14 cellular contexts compared by ENCODE assay signal in genomic region chr7:79513271-79513670, GRCh38. TPM values are rescaled to one million over a fixed set of nuclear protein-coding genes. Genes with fewer than 3 reads are reported as not detected.
DNase-seq lines count a peak whose midpoint lies in the region; TF ChIP-seq lines count a peak whose summit lies in the region.
"Had no signal": no experiment of that assay in that cellular context is flagged by ENCODE, and none has a peak within 500 bp of the region (broad histone marks: within the 10 kb centered on the region; RNA-seq: fewer than 3 reads in every experiment).

No MANE protein-coding gene starts in this region.

- peaks cover 2% of the 10 kb centered on the region for H3K9me3 Mint-ChIP-seq in glutamatergic neuron (ENCODE audit: unreplicated experiment)
- H3K9me3 Mint-ChIP-seq: H9 had no signal

- H3K4me1 Mint-ChIP-seq in glutamatergic neuron (ENCODE audit: low read depth, unreplicated experiment), result peaks cover 4% of the 10 kb centered on the region
- H3K4me1 Mint-ChIP-seq: CD4-positive, CD25-positive, alpha-beta regulatory T cell had no signal

- no peak overlapping the region for H3K4me3 Mint-ChIP-seq in glutamatergic neuron (ENCODE audit: unreplicated experiment)
- H3K4me3 Mint-ChIP-seq: CD4-positive, CD25-positive, alpha-beta regulatory T cell; H9 had no signal

- no peaks in the 10 kb centered on the region for H4K20me1 ChIP-seq in PC-9 (ENCODE audit: insufficient read depth)
- H4K20me1 ChIP-seq: BLaER1 treated with 17β-estradiol and CSF1 and Interleukin-3, amounts not matched to agents 10 nM and 100 nM had no signal

- TF ChIP-seq CTCF in dorsolateral prefrontal cortex (IDR thresholded peaks at IDR 0.05 in 54 of 56, conservative IDR thresholded peaks at IDR 0.05 in 2 of 56; ENCODE audit: low read depth in 1 of 56, partially characterized antibody in 56 of 56) (no peak), PC-9 (conservative IDR thresholded peaks at IDR 0.05) (no peak), glutamatergic neuron (IDR thresholded peaks at IDR 0.05; ENCODE audit: partially characterized antibody, unreplicated experiment) (no peak)

- H3K27me3 ChIP-seq in dorsolateral prefrontal cortex (no peaks in the 10 kb centered on the region), PC-9 (ENCODE audit: insufficient read depth, low read depth) (no peaks in the 10 kb centered on the region)
- H3K27me3 ChIP-seq: BLaER1 treated with 17β-estradiol and CSF1 and Interleukin-3, amounts not matched to agents 10 nM and 100 nM had no signal

- no peaks in the 10 kb centered on the region for H3K79me2 ChIP-seq in PC-9 (ENCODE audit: low read depth)

- H3F3A ChIP-seq in PC-9 (ENCODE audit: insufficient read depth, low read depth), result no peaks in the 10 kb centered on the region

- no peaks in the 10 kb centered on the region for H3K36me3 ChIP-seq in PC-9 (ENCODE audit: low read depth)
- H3K36me3 ChIP-seq: BLaER1 treated with 17β-estradiol and CSF1 and Interleukin-3, amounts not matched to agents 10 nM and 100 nM had no signal

- H3K4me3 ChIP-seq in dorsolateral prefrontal cortex (no peak overlapping the region), PC-9 (no peak overlapping the region)
- H3K4me3 ChIP-seq: BLaER1 treated with 17β-estradiol and CSF1 and Interleukin-3, amounts not matched to agents 10 nM and 100 nM had no signal

- no peaks in the 10 kb centered on the region for H3K9me3 ChIP-seq in PC-9 (ENCODE audit: insufficient read depth, low read depth)
- H3K9me3 ChIP-seq: BLaER1 treated with 17β-estradiol and CSF1 and Interleukin-3, amounts not matched to agents 10 nM and 100 nM had no signal

- no peaks in the 10 kb centered on the region; the same call in 1 of the 2 replicates for H3K9me2 ChIP-seq in PC-9 (ENCODE audit: insufficient read depth)

- H3K36me3 Mint-ChIP-seq in glutamatergic neuron (ENCODE audit: unreplicated experiment), result no peaks in the 10 kb centered on the region
- H3K36me3 Mint-ChIP-seq: CD4-positive, CD25-positive, alpha-beta regulatory T cell had no signal

- H3K27ac Mint-ChIP-seq in glutamatergic neuron (ENCODE audit: unreplicated experiment), result no peak overlapping the region
- H3K27ac Mint-ChIP-seq: CD4-positive, CD25-positive, alpha-beta regulatory T cell had no signal

- POLR2A ChIA-PET in PC-9 (lab: Charles Lee; ENCODE audit: unreplicated experiment), result no interaction called here

- peak overlapping the region in 48 of 59 donors; percentile 12 to 93 (median 79) for H3K27ac ChIP-seq in dorsolateral prefrontal cortex
- no peak overlapping the region for H3K27ac ChIP-seq in PC-9
- H3K27ac ChIP-seq: BLaER1 treated with 17β-estradiol and CSF1 and Interleukin-3, amounts not matched to agents 10 nM and 100 nM had no signal

- CTCF ChIA-PET in PC-9 (lab: Charles Lee), result no interaction called here

- no TSS peak for BruUV-seq in PC-9 (replicated peaks; lab: Mats Ljungman, UMichigan)

- H3K4me2 ChIP-seq in PC-9, result no peak overlapping the region
- H3K4me2 ChIP-seq: BLaER1 treated with 17β-estradiol and CSF1 and Interleukin-3, amounts not matched to agents 10 nM and 100 nM had no signal

- in situ Hi-C loops in G401 (cut with HindIII; ENCODE audit: low sequenced_read_pairs), result no loop called here

- no peaks in the 10 kb centered on the region for H3K27me3 Mint-ChIP-seq in glutamatergic neuron (ENCODE audit: unreplicated experiment)
- H3K27me3 Mint-ChIP-seq: CD4-positive, CD25-positive, alpha-beta regulatory T cell had no signal

- DNase-seq in G401 (ENCODE audit: low spot score), result peak; percentile 32
- DNase-seq in amniotic epithelial cell (ENCODE audit: low read depth), result peak; percentile 34
- DNase-seq in dorsolateral prefrontal cortex, result no peak
- DNase-seq in superior temporal gyrus (ENCODE audit: extremely low spot score), result peak; percentile 75
- no peak for DNase-seq in PC-9
- no peak for DNase-seq in NCI-H1092 treated with DMSO at 0.1 percent for 48 hours (lab: John Stamatoyannopoulos, UW)
- no peak for DNase-seq in glutamatergic neuron
- DNase-seq: ACHN; Calu3; CD4-positive, CD25-positive, alpha-beta regulatory T cell; DMS 273 treated with DMSO at 0.1 percent for 48 hours; GOT3; H9 had no signal

- H3K4me1 ChIP-seq in PC-9 (replicated peaks; ENCODE audit: insufficient read depth), result no peaks in the 10 kb centered on the region
- H3K4me1 ChIP-seq: BLaER1 treated with 17β-estradiol and CSF1 and Interleukin-3, amounts not matched to agents 10 nM and 100 nM had no signal

- intact Hi-C loops in dorsolateral prefrontal cortex (cut with DNase I) (loop anchor here in 1 of 2 donors (1.0 kb wide), 1 partner anchor 16 kb away; no protein-coding TSS in a partner anchor), PC-9 (cut with micrococcal nuclease; ENCODE audit: unreplicated experiment) (no loop called here)

- H2AFZ ChIP-seq in PC-9, result no peak overlapping the region

RNA-seq across cellular contexts. Expression of gene MAGI2, which starts 59.8 kb away (rescaled TPM):
- not detected in 2 replicates for total RNA-seq in G401 (2014; rRNA removed; shearing (Covaris generic))
- total RNA-seq in dorsolateral prefrontal cortex (100 to 1,000 TPM; 157 to 311 (median 217) TPM), PC-9 (2021) (0.92 and 1.6 TPM in 2 replicates), glutamatergic neuron (ENCODE audit: unreplicated experiment) (64.2 TPM)
- total RNA-seq: CD4-positive, CD25-positive, alpha-beta regulatory T cell had no signal

Comparison
In these comparisons a context has a peak if more than half of its experiments do, and no peak if none do; other contexts are left out.
1. DNase-seq: peak in G401 (single experiment), amniotic epithelial cell (single experiment) and superior temporal gyrus (single experiment); none in dorsolateral prefrontal cortex (0 of 10), PC-9 (0 of 2), NCI-H1092 treated with DMSO at 0.1 percent for 48 hours (single experiment) and glutamatergic neuron (single experiment).
2. RNA of gene MAGI2, which starts 59.8 kb away (total RNA-seq): 157 to 311 TPM in dorsolateral prefrontal cortex and 64.2 TPM in glutamatergic neuron (single experiment); 0.92 to 1.6 TPM in PC-9 and not detected in G401; every median in the first group is over 10 times any median in the second.